ENCODE assay signal across 9 cellular contexts in the genomic region with DNA sequence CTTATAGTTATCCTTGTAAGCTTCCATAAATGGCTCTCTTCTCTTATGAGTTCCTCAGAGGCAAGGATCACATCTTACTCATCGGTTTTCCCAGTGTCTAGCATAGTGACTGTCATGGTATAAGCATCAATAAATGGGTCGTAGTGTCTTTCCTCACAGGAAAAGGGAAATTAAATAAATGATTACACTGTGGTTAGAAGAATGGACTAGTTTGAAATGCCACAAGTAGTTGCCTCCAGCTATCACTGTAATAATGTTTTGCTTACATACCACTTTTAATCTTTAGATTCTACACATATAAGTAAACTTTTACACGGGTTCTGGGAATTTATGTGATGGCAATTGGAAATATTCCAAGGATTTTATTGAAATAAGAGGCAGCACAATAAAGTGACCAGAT.
"Had no signal": no experiment of that assay in that cellular context is flagged by ENCODE, and none has a peak within 500 bp of the region (broad histone marks: within the 10 kb centered on the region; RNA-seq: fewer than 3 reads in every experiment).

No MANE protein-coding gene starts in this region.

- H3K4me3 ChIP-seq: GM23338, HAP-1, K562 had no signal

- H3K9me3 ChIP-seq: HAP-1 had no signal

- H3K4me1 ChIP-seq: HAP-1 had no signal

- ATAC-seq: GM23338, HCT116, K562 had no signal

- H3K27ac ChIP-seq: HL-60 had no signal

- H3K36me3 ChIP-seq: HAP-1 had no signal

- DNase-seq: H7, HFFc6, IMR-90, KG1 had no signal
